ENCODE assay signal across 8 cellular contexts in genomic region chr12:49945394-49946080, GRCh38. TPM values are rescaled to one million over a fixed set of nuclear protein-coding genes. Genes with fewer than 3 reads are reported as not detected.
A peak's percentile ranks its signal among the peaks of the same experiment; 100 is the strongest.
DNase-seq lines count a peak whose midpoint lies in the region; ATAC-seq lines count a peak whose summit lies in the region.

No MANE protein-coding gene starts in this region.

- DNase-seq in G401 (ENCODE audit: low spot score) (peak; percentile 81), NCI-H748 treated with DMSO at 0.1 percent for 48 hours (lab: John Stamatoyannopoulos, UW) (peak; percentile 19), memory B cell (ENCODE audit: low spot score in 2 of 2) (peak; percentile 69 to 79), NCI-H2029 (lab: John Stamatoyannopoulos, UW) (no peak)
- peak; percentile 65 to 71 for DNase-seq in activated CD8-positive, alpha-beta memory T cell treated with anti-CD3 and anti-CD28 coated beads for 1 hour (ENCODE audit: extremely low read depth in 1 of 2, low read depth in 1 of 2)
- peak; percentile 68 for DNase-seq in effector CD4-positive, alpha-beta T cell
- DNase-seq in stimulated activated CD4-positive, alpha-beta T cell treated with anti-CD3 and anti-CD28 coated beads, TNF-alpha, amount 100 ng/mL, for 4 hours (ENCODE audit: low read depth in 3 of 3), result peak; percentile 77 to 80 (median 77)

- peak overlapping the region; percentile 89 for H3K4me3 Mint-ChIP-seq in memory B cell

- peaks cover 14% of the 10 kb centered on the region for H3K4me1 Mint-ChIP-seq in memory B cell

- no peaks in the 10 kb centered on the region for H3K9me3 Mint-ChIP-seq in memory B cell

- peaks cover 10% of the 10 kb centered on the region for H3K27me3 Mint-ChIP-seq in memory B cell

- ATAC-seq in HG02571 (IDR thresholded peaks at IDR 0.05; ENCODE audit: unreplicated experiment), result peak; percentile 53
- ATAC-seq in memory B cell (ENCODE audit: low read depth), result peak; percentile 98

- in situ Hi-C loops in G401 (cut with HindIII; ENCODE audit: low sequenced_read_pairs), result no loop called here

- no peaks in the 10 kb centered on the region for H3K36me3 Mint-ChIP-seq in memory B cell

- H3K27ac Mint-ChIP-seq in memory B cell, result peak overlapping the region; percentile 58

RNA-seq across cellular contexts. Expression of gene AQP2, which starts 5.0 kb away (rescaled TPM):
- not detected in 2 replicates for total RNA-seq in G401 (2014; rRNA removed; shearing (Covaris generic))

RNA-seq across cellular contexts. Expression of gene AQP5, which starts 16.1 kb away (rescaled TPM):
- total RNA-seq in G401 (2014; rRNA removed; shearing (Covaris generic)), result not detected in 2 replicates

RNA-seq across cellular contexts. Expression of gene AQP6, which starts 27.2 kb away (rescaled TPM):
- 0.37 and 1.6 TPM in 2 replicates for total RNA-seq in G401 (2014; rRNA removed; shearing (Covaris generic))

RNA-seq across cellular contexts. Expression of gene FAIM2, which starts 41.8 kb away (rescaled TPM):
- not detected in 2 replicates for total RNA-seq in G401 (2014; rRNA removed; shearing (Covaris generic))
